In genomic region chr1:223846668-223847007, GRCh38 we compare ENCODE assay signal across 8 cellular contexts. TPM values are rescaled to one million over a fixed set of nuclear protein-coding genes. Genes with fewer than 3 reads are reported as not detected.
DNase-seq lines count a peak whose midpoint lies in the region; ATAC-seq and TF ChIP-seq lines count a peak whose summit lies in the region.

No MANE protein-coding gene starts in this region.

- intact Hi-C loops in CD4-positive, alpha-beta memory T cell (cut with micrococcal nuclease): loop anchor here (1.0 to 10.0 kb wide), 3 partner anchors 35 to 338 kb away; partner anchors contain the start of genes CAPN2 and DEGS1

- no peak for ATAC-seq in HG02884 (IDR thresholded peaks at IDR 0.05; ENCODE audit: unreplicated experiment)
- no peak for ATAC-seq in HG03280 (IDR thresholded peaks at IDR 0.05; ENCODE audit: unreplicated experiment)

- H3K27ac ChIP-seq in CD4-positive, alpha-beta memory T cell (ENCODE audit: low read depth, low read length): peak overlapping the region; percentile 98
- peak overlapping the region; percentile 95 for H3K27ac ChIP-seq in WERI-Rb-1
- H3K27ac ChIP-seq in neutrophil: peak overlapping the region; percentile 95

- H3K27me3 Mint-ChIP-seq in CD4-positive, alpha-beta memory T cell: no peaks in the 10 kb centered on the region

- no peak for TF ChIP-seq CTCF in HFF-Myc (IDR thresholded peaks at IDR 0.05; ENCODE audit: low read depth, low read length, missing control alignments)
- no peak for TF ChIP-seq CTCF in WERI-Rb-1 (IDR thresholded peaks at IDR 0.05; ENCODE audit: low read depth, low read length)
- no peak for TF ChIP-seq CTCF in fibroblast of the aortic adventitia (IDR thresholded peaks at IDR 0.05; ENCODE audit: insufficient read depth, low read length)
- TF ChIP-seq CTCF in neutrophil (IDR thresholded peaks at IDR 0.05): no peak

- H3K36me3 Mint-ChIP-seq in CD4-positive, alpha-beta memory T cell: peaks cover 0 to 14% of the 10 kb centered on the region in 2 donors

- CTCF ChIA-PET in CD4-positive, alpha-beta memory T cell (lab: Charles Lee; ENCODE audit: partially characterized antibody): interaction anchor here (0.7 to 3.4 kb wide), 11 partner anchors 11 to 1382 kb away, joined by 3 to 27 read pairs (median 7); partner anchors contain the start of gene CAPN2

- POLR2A ChIA-PET in CD4-positive, alpha-beta memory T cell (lab: Charles Lee; ENCODE audit: partially characterized antibody): interaction anchor here (0.6 to 4.4 kb wide), 23 partner anchors 8 to 1203 kb away, joined by 3 to 39 read pairs (median 5); partner anchors contain the start of genes AIDA, BROX, CAPN2 and DEGS1

- peak overlapping the region; percentile 52 to 84 for H3K4me3 ChIP-seq in CD4-positive, alpha-beta memory T cell (ENCODE audit: low read length in 2 of 2)
- H3K4me3 ChIP-seq in HFF-Myc (replicated peaks; ENCODE audit: low read depth, low read length): peak overlapping the region; percentile 69
- peak overlapping the region; percentile 59 for H3K4me3 ChIP-seq in WERI-Rb-1 (ENCODE audit: low read depth, low read length)
- peak overlapping the region; percentile 70 for H3K4me3 ChIP-seq in fibroblast of the aortic adventitia (ENCODE audit: low read depth, low read length)
- peak overlapping the region; percentile 81 to 87 for H3K4me3 ChIP-seq in neutrophil (ENCODE audit: low read depth in 1 of 2, low read length in 1 of 2)

- peak overlapping the region; percentile 86 to 95 (median 90) for H3K4me3 Mint-ChIP-seq in CD4-positive, alpha-beta memory T cell

- peaks cover 48% of the 10 kb centered on the region for H3K4me1 ChIP-seq in CD4-positive, alpha-beta memory T cell (ENCODE audit: insufficient read depth, low read length)
- peaks cover 24 to 29% of the 10 kb centered on the region in 2 experiments for H3K4me1 ChIP-seq in neutrophil (ENCODE audit: control insufficient read depth in 1 of 2, insufficient read depth in 1 of 2, low read depth in 1 of 2, low read length in 1 of 2)

- H3K4me1 Mint-ChIP-seq in CD4-positive, alpha-beta memory T cell: peaks cover 30 to 51% (median 35%) of the 10 kb centered on the region in 4 donors

- H3K27me3 ChIP-seq in CD4-positive, alpha-beta memory T cell (ENCODE audit: insufficient read depth, low read length): no peaks in the 10 kb centered on the region
- H3K27me3 ChIP-seq in WERI-Rb-1 (ENCODE audit: insufficient read depth, low read depth, severe bottlenecking): no peaks in the 10 kb centered on the region
- no peaks in the 10 kb centered on the region for H3K27me3 ChIP-seq in neutrophil

- H3K27ac Mint-ChIP-seq in CD4-positive, alpha-beta memory T cell: peak overlapping the region; percentile 93 to 100 (median 97)

- H3K9me3 Mint-ChIP-seq in CD4-positive, alpha-beta memory T cell: no peaks in the 10 kb centered on the region

- H3K36me3 ChIP-seq in CD4-positive, alpha-beta memory T cell (ENCODE audit: insufficient read depth, low read length): no peaks in the 10 kb centered on the region
- H3K36me3 ChIP-seq in WERI-Rb-1 (no peaks in the 10 kb centered on the region), neutrophil (no peaks in the 10 kb centered on the region)

- no peak for DNase-seq in CD4-positive, alpha-beta memory T cell
- DNase-seq in HFF-Myc (ENCODE audit: extremely low read depth, low read depth) (no peak), WERI-Rb-1 (no peak), fibroblast of the aortic adventitia (ENCODE audit: low read depth) (no peak)
- no peak for DNase-seq in activated effector memory CD4-positive, alpha-beta T cell treated with anti-CD3 and anti-CD28 coated beads, Interleukin-2, amount 50 U/mL, for 16 hours

- no peaks in the 10 kb centered on the region for H3K9me3 ChIP-seq in CD4-positive, alpha-beta memory T cell (ENCODE audit: control insufficient read depth in 1 of 2, low read length in 2 of 2)
- no peaks in the 10 kb centered on the region for H3K9me3 ChIP-seq in WERI-Rb-1 (ENCODE audit: severe bottlenecking)
- H3K9me3 ChIP-seq in neutrophil: no peaks in the 10 kb centered on the region

RNA-seq across cellular contexts. Expression of gene TP53BP2, which starts 0.9 kb away (rescaled TPM):
- total RNA-seq in CD4-positive, alpha-beta memory T cell: 10 to 100 TPM; 48.3 to 49.8 TPM
- polyA plus RNA-seq in CD4-positive, alpha-beta memory T cell: 10 to 100 TPM in 1 of 2 donors, 1 to 10 TPM in 1; 8.5 to 19.3 TPM
- total RNA-seq in fibroblast of the aortic adventitia (ENCODE audit: low replicate concordance): 32.7 and 66.9 TPM in 2 replicates
